In genomic region chr16:3027488-3027795, GRCh38 we compare ENCODE assay signal across 13 cellular contexts. TPM values are rescaled to one million over a fixed set of nuclear protein-coding genes. Genes with fewer than 3 reads are reported as not detected.
A peak's percentile ranks its signal among the peaks of the same experiment; 100 is the strongest.
DNase-seq lines count a peak whose midpoint lies in the region; ATAC-seq and TF ChIP-seq lines count a peak whose summit lies in the region.
"Had no signal": no experiment of that assay in that cellular context is flagged by ENCODE, and none has a peak within 500 bp of the region (broad histone marks: within the 10 kb centered on the region; RNA-seq: fewer than 3 reads in every experiment).

No MANE protein-coding gene starts in this region.

- no peaks in the 10 kb centered on the region for H3K9me3 ChIP-seq in BLaER1
- no peaks in the 10 kb centered on the region for H3K9me3 ChIP-seq in SJCRH30 (replicated peaks)
- H3K9me3 ChIP-seq in psoas muscle: no peaks in the 10 kb centered on the region
- H3K9me3 ChIP-seq: MG63 had no signal

- H3K27ac Mint-ChIP-seq in HFFc6: 0 out of 2 replicates have a peak overlapping the region, but pooled peaks have one; percentile 18
- H3K27ac Mint-ChIP-seq: CD4-positive, alpha-beta T cell had no signal

- H3K9ac ChIP-seq in BLaER1: no peak overlapping the region

- H3K27me3 ChIP-seq in BLaER1 (peaks cover 43% of the 10 kb centered on the region), SJCRH30 (peaks cover 11% of the 10 kb centered on the region), psoas muscle (ENCODE audit: insufficient read depth in 3 of 3, low read length in 2 of 3) (peaks cover 0 to 35% (median 18%) of the 10 kb centered on the region in 3 donors)

- DNase-seq in HFFc6: no peak
- peak; percentile 63 to 66 for DNase-seq in SJCRH30
- no peak for DNase-seq in psoas muscle
- no peak for DNase-seq in GM20000 (ENCODE audit: low spot score)
- DNase-seq in foreskin melanocyte: no peak
- DNase-seq in NCI-H1105 treated with DMSO at 0.1 percent for 48 hours (lab: John Stamatoyannopoulos, UW): no peak
- no peak for DNase-seq in GM03348 (ENCODE audit: low spot score)
- DNase-seq: KG1, MG63 had no signal

- H3K36me3 ChIP-seq in BLaER1: peaks cover 23% of the 10 kb centered on the region
- H3K36me3 ChIP-seq in SJCRH30: peaks cover 6% of the 10 kb centered on the region; the same call in 1 of the 2 replicates
- H3K36me3 ChIP-seq in psoas muscle (ENCODE audit: insufficient read depth in 1 of 2, low read depth in 1 of 2): peaks cover 0 to 25% of the 10 kb centered on the region in 2 donors

- WGBS in psoas muscle, 3 donors: 81 to 88% (median 83%) methylated on average over 8 of the region's 8 CpGs

- no peak overlapping the region for H3K27ac ChIP-seq in BLaER1
- H3K27ac ChIP-seq in SJCRH30: peak overlapping the region; percentile 22
- peak overlapping the region; percentile 50 for H3K27ac ChIP-seq in psoas muscle

- intact Hi-C loops in psoas muscle (cut with DNase I): no loop called here

- H3K4me2 ChIP-seq in BLaER1: peak overlapping the region; percentile 87

- peaks cover 58% of the 10 kb centered on the region for H3K27me3 Mint-ChIP-seq in HFFc6 (ENCODE audit: insufficient read depth)

- no peak for ATAC-seq in psoas muscle

- H3K9me3 Mint-ChIP-seq in HFFc6: peaks cover 11% of the 10 kb centered on the region
- H3K9me3 Mint-ChIP-seq: CD4-positive, alpha-beta T cell had no signal

- TF ChIP-seq CTCF in HFFc6 (IDR thresholded peaks at IDR 0.05): no peak
- TF ChIP-seq CTCF in psoas muscle (IDR thresholded peaks at IDR 0.05): no peak
- TF ChIP-seq CTCF in GM20000 (IDR thresholded peaks at IDR 0.05; ENCODE audit: extremely low read depth, missing control alignments): no peak

- peaks cover 58% of the 10 kb centered on the region for H3K4me1 ChIP-seq in BLaER1
- H3K4me1 ChIP-seq in SJCRH30: peaks cover 33% of the 10 kb centered on the region
- peaks cover 27% of the 10 kb centered on the region for H3K4me1 ChIP-seq in psoas muscle

- peaks cover 85% of the 10 kb centered on the region for H4K20me1 ChIP-seq in BLaER1

- H3K4me3 ChIP-seq in BLaER1 (no peak overlapping the region), SJCRH30 (no peak overlapping the region), psoas muscle (no peak overlapping the region)
- H3K4me3 ChIP-seq: GM12878, MG63 had no signal

- H3K36me3 Mint-ChIP-seq in HFFc6 (ENCODE audit: low read depth): peaks cover 26% of the 10 kb centered on the region

- peaks cover 24% of the 10 kb centered on the region for H3K4me1 Mint-ChIP-seq in HFFc6 (ENCODE audit: low read depth)

- no peak overlapping the region for H3K4me3 Mint-ChIP-seq in HFFc6

RNA-seq across cellular contexts. Expression of gene THOC6, which starts 3.6 kb away (rescaled TPM):
- total RNA-seq in HFFc6 (2021; fragmentation: NEBNext Ultra II Directional; extraction: Animal tissue kit (Norgen Biotek cat#: 25700)): 10 to 100 TPM; 18.2 to 21.6 (median 19.9) TPM
- 25.5 and 29.4 TPM in 2 replicates for total RNA-seq in SJCRH30 (2014; rRNA removed; shearing (Covaris generic))
- total RNA-seq in psoas muscle: 10 to 100 TPM; 17.0 to 34.4 (median 25.8) TPM
- polyA plus RNA-seq in psoas muscle: 10 to 100 TPM; 26.9 to 72.2 (median 39.8) TPM

RNA-seq across cellular contexts. Expression of gene HCFC1R1, which starts 3.7 kb away (rescaled TPM):
- total RNA-seq in HFFc6 (2021; fragmentation: NEBNext Ultra II Directional; extraction: Animal tissue kit (Norgen Biotek cat#: 25700)): 10 to 100 TPM; 54.6 to 90.3 (median 83.2) TPM
- total RNA-seq in SJCRH30 (2014; rRNA removed; shearing (Covaris generic)): 16.8 and 18.9 TPM in 2 replicates
- 100 to 1,000 TPM in 2 of 4 donors, 10 to 100 TPM in 2; 65.1 to 258 (median 129) TPM for total RNA-seq in psoas muscle
- 100 to 1,000 TPM; 131 to 233 (median 216) TPM for polyA plus RNA-seq in psoas muscle

RNA-seq across cellular contexts. Expression of gene TNFRSF12A, which starts 7.3 kb away (rescaled TPM):
- total RNA-seq in HFFc6 (2021; fragmentation: NEBNext Ultra II Directional; extraction: Animal tissue kit (Norgen Biotek cat#: 25700)): 100 to 1,000 TPM; 392 to 451 (median 429) TPM
- total RNA-seq in SJCRH30 (2014; rRNA removed; shearing (Covaris generic)): 29.0 and 32.1 TPM in 2 replicates
- total RNA-seq in psoas muscle: 100 to 1,000 TPM; 139 to 181 (median 156) TPM
- 100 to 1,000 TPM in 2 of 3 donors, 10 to 100 TPM in 1; 69.5 to 889 (median 227) TPM for polyA plus RNA-seq in psoas muscle

RNA-seq across cellular contexts. Expression of gene BICDL2, which starts 9.3 kb away (rescaled TPM):
- total RNA-seq in HFFc6 (2021; fragmentation: NEBNext Ultra II Directional; extraction: Animal tissue kit (Norgen Biotek cat#: 25700)): not detected
- total RNA-seq in SJCRH30 (2014; rRNA removed; shearing (Covaris generic)): not detected in 2 replicates
- not detected for total RNA-seq in psoas muscle
- under 1 TPM in 2 of 3 donors, not detected in 1; 0.01 to 0.18 TPM for polyA plus RNA-seq in psoas muscle
- total RNA-seq: CD4-positive, alpha-beta T cell; GM12878 had no signal
- polyA plus RNA-seq: GM12878 had no signal

RNA-seq across cellular contexts. Expression of gene CLDN6, which starts 9.5 kb away (rescaled TPM):
- under 1 TPM in 1 of 6 experiments, not detected in 5; 0.21 TPM for total RNA-seq in HFFc6 (2021; fragmentation: NEBNext Ultra II Directional; extraction: Animal tissue kit (Norgen Biotek cat#: 25700))
- not detected in 2 replicates for total RNA-seq in SJCRH30 (2014; rRNA removed; shearing (Covaris generic))
- not detected for total RNA-seq in psoas muscle
- polyA plus RNA-seq in psoas muscle: 1 to 10 TPM in 1 of 3 donors, under 1 TPM in 2; 0.05 to 5.5 (median 0.45) TPM
- total RNA-seq: CD4-positive, alpha-beta T cell; RPMI7951 had no signal

Comparison
In these comparisons a context has a peak if more than half of its experiments do, and no peak if none do; other contexts are left out.
1. DNase-seq: peak in SJCRH30 (2 of 2); none in HFFc6 (single experiment), psoas muscle (0 of 2), GM20000 (single experiment), foreskin melanocyte (single experiment), NCI-H1105 treated with DMSO at 0.1 percent for 48 hours (single experiment) and GM03348 (single experiment).